Comparison of ENCODE assay signal across 8 cellular contexts in genomic region chr4:151408380-151408629, GRCh38. TPM values are rescaled to one million over a fixed set of nuclear protein-coding genes. Genes with fewer than 3 reads are reported as not detected.
A peak's percentile ranks its signal among the peaks of the same experiment; 100 is the strongest.
DNase-seq lines count a peak whose midpoint lies in the region; ATAC-seq and TF ChIP-seq lines count a peak whose summit lies in the region.

No MANE protein-coding gene starts in this region.

- H3K27me3 ChIP-seq in adipocyte (replicated peaks; ENCODE audit: control insufficient read depth, insufficient read depth, low read length), result peaks cover 12% of the 10 kb centered on the region
- H3K27me3 ChIP-seq in right lobe of liver, result no peaks in the 10 kb centered on the region

- no peak for TF ChIP-seq CTCF in C4-2B (conservative IDR thresholded peaks at IDR 0.05)
- no peak for TF ChIP-seq CTCF in HFF-Myc (IDR thresholded peaks at IDR 0.05; ENCODE audit: low read depth, low read length, missing control alignments)
- no peak for TF ChIP-seq CTCF in right lobe of liver (IDR thresholded peaks at IDR 0.05)

- 4% methylated on average over 7 of the region's 8 CpGs for WGBS in right lobe of liver (ENCODE audit: insufficient coverage, low coverage, low lambda C conversion rate, missing lambda C conversion rate)
- WGBS in urinary bladder, result 8% methylated on average over 8 of the region's 8 CpGs

- H3K27ac ChIP-seq in C4-2B, result peak overlapping the region; percentile 87
- peak overlapping the region; percentile 42 to 79 (median 68) for H3K27ac ChIP-seq in right lobe of liver
- peak overlapping the region; percentile 31 for H3K27ac ChIP-seq in urinary bladder (ENCODE audit: low read depth)

- H3K9me3 ChIP-seq in adipocyte (ENCODE audit: control insufficient read depth, low read length), result no peaks in the 10 kb centered on the region
- no peaks in the 10 kb centered on the region for H3K9me3 ChIP-seq in right lobe of liver

- H3K36me3 ChIP-seq in adipocyte (ENCODE audit: control insufficient read depth, insufficient read depth, low read length, severe bottlenecking) (no peaks in the 10 kb centered on the region), right lobe of liver (no peaks in the 10 kb centered on the region), urinary bladder (ENCODE audit: insufficient read depth) (no peaks in the 10 kb centered on the region)

- intact Hi-C loops in right lobe of liver (cut with DNase I), result no loop called here

- DNase-seq in HFF-Myc (ENCODE audit: extremely low read depth, low read depth), result no peak
- no peak for DNase-seq in adipocyte (ENCODE audit: low read depth)
- no peak for DNase-seq in right lobe of liver
- DNase-seq in AG08396 (ENCODE audit: low spot score), result no peak
- DNase-seq in NCI-H226, result no peak
- no peak for DNase-seq in SHP77 (lab: John Stamatoyannopoulos, UW)

- H3K4me1 ChIP-seq in adipocyte (ENCODE audit: control insufficient read depth, insufficient read depth, low read length) (peaks cover 14% of the 10 kb centered on the region), right lobe of liver (no peaks in the 10 kb centered on the region), urinary bladder (ENCODE audit: insufficient read depth) (no peaks in the 10 kb centered on the region)

- ATAC-seq in right lobe of liver, result no peak

- H3K4me3 ChIP-seq in HFF-Myc (replicated peaks; ENCODE audit: low read depth, low read length) (peak overlapping the region; percentile 53), adipocyte (ENCODE audit: low read length) (peak overlapping the region; percentile 84), right lobe of liver (peak overlapping the region; percentile 63 to 72 (median 71)), urinary bladder (ENCODE audit: low read depth, low read length) (peak overlapping the region; percentile 48)

- no peak for TF ChIP-seq POLR2A in right lobe of liver (IDR thresholded peaks at IDR 0.05)

- peak overlapping the region; percentile 56 for H3K9ac ChIP-seq in adipocyte (ENCODE audit: low read length)

RNA-seq across cellular contexts. Expression of gene FHIP1A, which starts 0.7 kb away (rescaled TPM):
- total RNA-seq in right lobe of liver, result 1 to 10 TPM in 5 of 6 experiments, under 1 TPM in 1; 0.74 to 5.7 (median 3.2) TPM
- 7.7 TPM for total RNA-seq in urinary bladder
- polyA plus RNA-seq in urinary bladder, result 1.2 TPM

Comparison
In these comparisons a context has a peak if more than half of its experiments do, and no peak if none do; other contexts are left out.
1. H3K27ac ChIP-seq: peak in every context shown above with its lines; median percentile 87 in C4-2B; 68 in right lobe of liver; 31 in urinary bladder.